1 cellular context compared by ENCODE assay signal in the genomic region with DNA sequence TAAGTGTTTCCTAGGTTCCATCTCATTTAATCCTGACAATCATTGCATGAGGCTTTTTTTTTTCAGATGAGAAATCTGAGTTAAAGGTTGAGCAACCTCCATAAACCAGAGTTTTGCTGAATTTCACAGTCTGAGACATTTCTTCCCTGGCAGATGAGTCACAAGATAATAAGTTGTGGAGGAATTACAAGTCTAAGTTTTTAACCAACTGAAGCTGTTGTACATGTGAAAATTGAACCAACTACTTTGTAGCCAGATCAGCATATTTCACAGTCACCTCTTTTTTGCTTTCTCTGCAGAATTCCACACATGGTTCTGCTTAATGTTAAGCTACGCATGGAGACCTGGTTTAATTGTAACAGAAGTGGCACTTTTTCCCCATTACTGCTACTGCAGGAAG.
TF ChIP-seq lines count a peak whose summit lies in the region.

No MANE protein-coding gene starts in this region.

TF ChIP-seq in HepG2, 621 proteins besides CTCF, POLR2A, EP300 and RAD21 (continued from another document):
- TF ChIP-seq, protein P1, sequence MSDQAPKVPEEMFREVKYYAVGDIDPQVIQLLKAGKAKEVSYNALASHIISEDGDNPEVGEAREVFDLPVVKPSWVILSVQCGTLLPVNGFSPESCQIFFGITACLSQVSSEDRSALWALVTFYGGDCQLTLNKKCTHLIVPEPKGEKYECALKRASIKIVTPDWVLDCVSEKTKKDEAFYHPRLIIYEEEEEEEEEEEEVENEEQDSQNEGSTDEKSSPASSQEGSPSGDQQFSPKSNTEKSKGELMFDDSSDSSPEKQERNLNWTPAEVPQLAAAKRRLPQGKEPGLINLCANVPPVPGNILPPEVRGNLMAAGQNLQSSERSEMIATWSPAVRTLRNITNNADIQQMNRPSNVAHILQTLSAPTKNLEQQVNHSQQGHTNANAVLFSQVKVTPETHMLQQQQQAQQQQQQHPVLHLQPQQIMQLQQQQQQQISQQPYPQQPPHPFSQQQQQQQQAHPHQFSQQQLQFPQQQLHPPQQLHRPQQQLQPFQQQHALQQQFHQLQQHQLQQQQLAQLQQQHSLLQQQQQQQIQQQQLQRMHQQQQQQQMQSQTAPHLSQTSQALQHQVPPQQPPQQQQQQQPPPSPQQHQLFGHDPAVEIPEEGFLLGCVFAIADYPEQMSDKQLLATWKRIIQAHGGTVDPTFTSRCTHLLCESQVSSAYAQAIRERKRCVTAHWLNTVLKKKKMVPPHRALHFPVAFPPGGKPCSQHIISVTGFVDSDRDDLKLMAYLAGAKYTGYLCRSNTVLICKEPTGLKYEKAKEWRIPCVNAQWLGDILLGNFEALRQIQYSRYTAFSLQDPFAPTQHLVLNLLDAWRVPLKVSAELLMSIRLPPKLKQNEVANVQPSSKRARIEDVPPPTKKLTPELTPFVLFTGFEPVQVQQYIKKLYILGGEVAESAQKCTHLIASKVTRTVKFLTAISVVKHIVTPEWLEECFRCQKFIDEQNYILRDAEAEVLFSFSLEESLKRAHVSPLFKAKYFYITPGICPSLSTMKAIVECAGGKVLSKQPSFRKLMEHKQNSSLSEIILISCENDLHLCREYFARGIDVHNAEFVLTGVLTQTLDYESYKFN (CRISPR knock-in tag; conservative IDR thresholded peaks at IDR 0.05): no peak
